16 cellular contexts compared by ENCODE assay signal in the genomic region with DNA sequence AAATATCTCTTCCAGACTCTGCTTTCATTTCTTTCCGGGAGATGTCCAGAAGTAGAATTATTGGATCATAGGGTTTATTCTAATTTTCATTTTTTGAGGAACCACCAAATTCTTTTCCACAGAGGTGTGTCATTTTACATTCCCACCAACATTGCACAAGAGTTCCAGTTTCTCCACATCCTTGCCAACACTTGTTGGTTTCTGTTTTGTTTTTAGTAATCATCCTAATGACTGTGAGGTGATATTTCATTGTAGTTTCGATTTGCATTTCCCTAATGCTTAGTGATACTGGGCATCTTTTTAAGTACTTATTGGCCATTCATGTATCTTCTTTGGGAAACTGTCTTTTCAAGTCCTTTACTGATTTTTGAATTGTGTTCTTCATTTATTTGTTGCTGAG.
"Had no signal": no experiment of that assay in that cellular context is flagged by ENCODE, and none has a peak within 500 bp of the region (broad histone marks: within the 10 kb centered on the region; RNA-seq: fewer than 3 reads in every experiment).

No MANE protein-coding gene starts in this region.

- H3K36me3 ChIP-seq: esophagus muscularis mucosa had no signal

- H3K4me1 Mint-ChIP-seq: stimulated activated memory B cell treated with anti-CD40 and anti-IgM and Interleukin-4, amounts not matched to agents 10 μg/mL and 1 μg/mL and 100 μg/mL, for 72 hours had no signal

- H3K79me2 ChIP-seq: parathyroid adenoma had no signal

- H3K27me3 Mint-ChIP-seq: natural killer cell treated with Interleukin-12 subunit alpha and Interleukin-12 subunit beta and Interleukin-15 and Interleukin-18, amount 100 ng/mL, for 72 hours; stimulated activated memory B cell treated with anti-CD40 and anti-IgM and Interleukin-4, amounts not matched to agents 10 μg/mL and 1 μg/mL and 100 μg/mL, for 72 hours had no signal

- H3K27me3 ChIP-seq: esophagus muscularis mucosa had no signal

- H2AFZ ChIP-seq: parathyroid adenoma had no signal

- DNase-seq: activated CD4-positive, alpha-beta T cell treated with anti-CD3 and anti-CD28 coated beads, Interleukin-2, amount 50 U/mL, for 4 hours; activated naive CD4-positive, alpha-beta T cell; aorta; effector CD4-positive, alpha-beta T cell; foreskin melanocyte; hypothalamus; kidney; stimulated activated CD4-positive, alpha-beta T cell treated with anti-CD3 and anti-CD28 coated beads, Interleukin-4, amount 100 ng/mL, for 4 hours had no signal

- H3K9ac ChIP-seq: parathyroid adenoma had no signal

- ATAC-seq: left lobe of liver; natural killer cell treated with Interleukin-12 subunit alpha and Interleukin-12 subunit beta and Interleukin-15 and Interleukin-18, amount 100 ng/mL, for 72 hours; sciatic nerve; stimulated activated memory B cell treated with anti-CD40 and anti-IgM and Interleukin-4, amounts not matched to agents 10 μg/mL and 1 μg/mL and 100 μg/mL, for 72 hours had no signal

- H3K36me3 Mint-ChIP-seq: mesothelial cell of epicardium; natural killer cell treated with Interleukin-12 subunit alpha and Interleukin-12 subunit beta and Interleukin-15 and Interleukin-18, amount 100 ng/mL, for 72 hours; stimulated activated memory B cell treated with anti-CD40 and anti-IgM and Interleukin-4, amounts not matched to agents 10 μg/mL and 1 μg/mL and 100 μg/mL, for 72 hours had no signal

- H3K27ac Mint-ChIP-seq: mesothelial cell of epicardium; natural killer cell treated with Interleukin-12 subunit alpha and Interleukin-12 subunit beta and Interleukin-15 and Interleukin-18, amount 100 ng/mL, for 72 hours; stimulated activated memory B cell treated with anti-CD40 and anti-IgM and Interleukin-4, amounts not matched to agents 10 μg/mL and 1 μg/mL and 100 μg/mL, for 72 hours had no signal

- H3K4me3 Mint-ChIP-seq: mesothelial cell of epicardium; natural killer cell treated with Interleukin-12 subunit alpha and Interleukin-12 subunit beta and Interleukin-15 and Interleukin-18, amount 100 ng/mL, for 72 hours; stimulated activated memory B cell treated with anti-CD40 and anti-IgM and Interleukin-4, amounts not matched to agents 10 μg/mL and 1 μg/mL and 100 μg/mL, for 72 hours had no signal

- H3K27ac ChIP-seq: esophagus muscularis mucosa, parathyroid adenoma had no signal

- FAIRE-seq: kidney had no signal

- H3K4me3 ChIP-seq: esophagus muscularis mucosa, lung had no signal
